ENCODE assay signal across 35 cellular contexts in genomic region chr16:13392341-13392740, GRCh38.
"Had no signal": no experiment of that assay in that cellular context is flagged by ENCODE, and none has a peak within 500 bp of the region (broad histone marks: within the 10 kb centered on the region; RNA-seq: fewer than 3 reads in every experiment).

No MANE protein-coding gene starts in this region.

- H3K9me2 ChIP-seq: SK-N-SH had no signal

- H3K4me3 ChIP-seq: adrenal gland, body of pancreas, breast epithelium, MG63, SJCRH30 had no signal

- H3K9me3 ChIP-seq: adrenal gland, body of pancreas, MG63, SJCRH30, SK-N-SH had no signal

- H3K27ac ChIP-seq: adrenal gland, body of pancreas, breast epithelium, SJCRH30, VCaP had no signal

- H3K36me3 ChIP-seq: adrenal gland, breast epithelium, MG63, SJCRH30 had no signal

- H3K27me3 ChIP-seq: adrenal gland, body of pancreas, breast epithelium, MG63, SJCRH30 had no signal

- H3K4me2 ChIP-seq: SK-N-SH had no signal

- ATAC-seq: activated naive CD4-positive, alpha-beta T cell treated with anti-CD3 and anti-CD28 coated beads, Interleukin-2, amount 50 U/mL, for 72 hours; activated T-cell treated with anti-CD3 and anti-CD28 coated beads, Interleukin-2, amount 50 U/mL, for 4 hours; body of pancreas had no signal

- H3K4me1 ChIP-seq: adrenal gland, body of pancreas, breast epithelium, SJCRH30 had no signal

- DNase-seq: activated B cell treated with CpG ODN at 0.5 μM for 24 hours; activated CD4-positive, alpha-beta memory T cell treated with anti-CD3 and anti-CD28 coated beads for 36 hours; activated CD4-positive, alpha-beta T cell treated with anti-CD3 and anti-CD28 coated beads for 4 hours; activated CD4-positive, alpha-beta T cell treated with anti-CD3 and anti-CD28 coated beads, Interleukin-2, amount 50 U/mL, for 1 hour; activated CD4-positive, CD25-positive, alpha-beta regulatory T cell treated with anti-CD3 and anti-CD28 coated beads, Interleukin-2, amount 50 U/mL, for 72 hours; activated CD8-positive, alpha-beta memory T cell treated with anti-CD3 and anti-CD28 coated beads, Interleukin-2, amount 50 U/mL, for 4 hours; activated gamma-delta T cell treated with Interleukin-2 at 50 U/mL for 16 hours; activated naive CD4-positive, alpha-beta T cell treated with anti-CD3 and anti-CD28 coated beads for 36 hours; activated T-cell treated with anti-CD3 and anti-CD28 coated beads for 4 hours; activated T-cell treated with anti-CD3 and anti-CD28 coated beads, Interleukin-2, amount 50 U/mL, for 4 hours; adrenal gland; body of pancreas; Karpas-422; MG63; NCI-H1048; NCI-H1105 treated with DMSO at 0.1 percent for 48 hours; NCI-H1436; NCI-H1694; NCI-H1930; NCI-H2081 treated with DMSO at 0.1 percent for 48 hours; NCI-H510A; NCI-H526; NCI-H748 treated with DMSO at 0.1 percent for 48 hours; NK-92 treated with Interleukin-12 subunit alpha and Interleukin-12 subunit beta, amount 100 ng/mL, for 24 hours; OCI-M1; SHP77; SJCRH30; SK-N-SH; T-helper 1 cell; T-helper 2 cell; T-helper 9 cell had no signal

- FAIRE-seq: astrocyte had no signal

- H3K9ac ChIP-seq: SK-N-SH had no signal
